20 cellular contexts compared by ENCODE assay signal in genomic region chr11:123272565-123272964, GRCh38.
DNase-seq lines count a peak whose midpoint lies in the region; ATAC-seq and TF ChIP-seq lines count a peak whose summit lies in the region.
"Had no signal": no experiment of that assay in that cellular context is flagged by ENCODE, and none has a peak within 500 bp of the region (broad histone marks: within the 10 kb centered on the region; RNA-seq: fewer than 3 reads in every experiment).

No MANE protein-coding gene starts in this region.

- H4K20me1 ChIP-seq in mammary epithelial cell (ENCODE audit: insufficient read depth, low read length), result no peaks in the 10 kb centered on the region

- in situ Hi-C loops in mammary epithelial cell (cut with MboI; ENCODE audit: low sequenced_read_pairs in 2 of 2), result no loop called here

- H3K4me2 ChIP-seq in mammary epithelial cell (ENCODE audit: insufficient read depth, low read depth, low read length), result peak overlapping the region; percentile 22

- no peaks in the 10 kb centered on the region for H3K36me3 Mint-ChIP-seq in nephron progenitor cell (ENCODE audit: low read depth)

- H3K36me3 ChIP-seq in HEK293 (ENCODE audit: control insufficient read depth in 2 of 2, insufficient read depth in 1 of 2, low read length in 2 of 2) (no peaks in the 10 kb centered on the region), mammary epithelial cell (ENCODE audit: insufficient read depth, low read length) (no peaks in the 10 kb centered on the region), left lung (no peaks in the 10 kb centered on the region), esophagus squamous epithelium (no peaks in the 10 kb centered on the region)
- H3K36me3 ChIP-seq: SJSA1 had no signal

- H3K4me3 ChIP-seq in HEK293 (ENCODE audit: low read depth, low read length) (no peak overlapping the region), mammary epithelial cell (replicated peaks in 1 of 3; ENCODE audit: insufficient read depth in 1 of 3, low read depth in 2 of 3, low read length in 3 of 3) (no peak overlapping the region), left lung (no peak overlapping the region), esophagus squamous epithelium (no peak overlapping the region)
- H3K4me3 ChIP-seq: GM12878, SJSA1 had no signal

- 0% methylated on average over 2 of the region's 2 CpGs for WGBS in mammary epithelial cell (ENCODE audit: low coverage, missing lambda C conversion rate)
- 50 to 54% methylated on average over 2 of the region's 2 CpGs for WGBS in esophagus squamous epithelium, 2 donors

- peaks cover 1% of the 10 kb centered on the region for H3K27me3 ChIP-seq in mammary epithelial cell (ENCODE audit: insufficient read depth, low read length)
- no peaks in the 10 kb centered on the region for H3K27me3 ChIP-seq in left lung
- peaks cover 0 to 28% (median 0%) of the 10 kb centered on the region in 4 donors for H3K27me3 ChIP-seq in esophagus squamous epithelium
- H3K27me3 ChIP-seq: SJSA1 had no signal

- no peak overlapping the region for H3K4me3 Mint-ChIP-seq in nephron progenitor cell
- H3K4me3 Mint-ChIP-seq: T-helper 17 cell had no signal

- no peak overlapping the region for H3K27ac Mint-ChIP-seq in nephron progenitor cell
- H3K27ac Mint-ChIP-seq: T-helper 17 cell had no signal

- peak; percentile 32 for ATAC-seq in left lung
- ATAC-seq: GM12878, T-helper 17 cell had no signal

- peak overlapping the region; percentile 65 for H2AFZ ChIP-seq in mammary epithelial cell (ENCODE audit: low read depth, low read length)

- no peak overlapping the region for H3K9ac ChIP-seq in mammary epithelial cell (ENCODE audit: insufficient read depth, low read length)

- intact Hi-C loops in mammary epithelial cell (cut with micrococcal nuclease), result no loop called here
- intact Hi-C loops in left lung (cut with DNase I), result no loop called here
- intact Hi-C loops in esophagus squamous epithelium (cut with DNase I), result no loop called here

- H3K4me1 Mint-ChIP-seq in nephron progenitor cell, result peaks cover 9% of the 10 kb centered on the region

- dilution Hi-C loops in mammary epithelial cell (cut with HindIII; ENCODE audit: low sequenced_read_pairs), result no loop called here

- BruUV-seq in mammary epithelial cell (replicated peaks; lab: Mats Ljungman, UMichigan), result no TSS peak

- H3K9me3 Mint-ChIP-seq in nephron progenitor cell, result no peaks in the 10 kb centered on the region

- TF ChIP-seq CTCF in HEK293 (tag by site-specific recombination; IDR thresholded peaks at IDR 0.05), result no peak
- no peak for TF ChIP-seq CTCF in mammary epithelial cell (conservative IDR thresholded peaks at IDR 0.05 in 1 of 2, IDR thresholded peaks at IDR 0.05 in 1 of 2; ENCODE audit: extremely low read depth in 1 of 2, insufficient read depth in 1 of 2, low read depth in 1 of 2, low read length in 2 of 2)
- TF ChIP-seq CTCF in left lung (IDR thresholded peaks at IDR 0.05), result no peak
- no peak for TF ChIP-seq CTCF in nephron progenitor cell (IDR thresholded peaks at IDR 0.05)
- TF ChIP-seq CTCF in esophagus squamous epithelium (IDR thresholded peaks at IDR 0.05), result no peak

- peaks cover 12% of the 10 kb centered on the region for H3K27me3 Mint-ChIP-seq in nephron progenitor cell (ENCODE audit: low read depth, poor library complexity)

- TF ChIP-seq POLR2A in esophagus squamous epithelium (IDR thresholded peaks at IDR 0.05), result no peak

- H3K9me3 ChIP-seq in HEK293 (ENCODE audit: control insufficient read depth, insufficient read depth, low read depth, low read length) (no peaks in the 10 kb centered on the region), mammary epithelial cell (replicated peaks; ENCODE audit: insufficient read depth, low read length) (no peaks in the 10 kb centered on the region), left lung (no peaks in the 10 kb centered on the region), esophagus squamous epithelium (no peaks in the 10 kb centered on the region)
- H3K9me3 ChIP-seq: SJSA1 had no signal

- no peaks in the 10 kb centered on the region for H3K79me2 ChIP-seq in mammary epithelial cell (ENCODE audit: insufficient read depth, low read length)

- no peaks in the 10 kb centered on the region for H3K4me1 ChIP-seq in HEK293 (ENCODE audit: control insufficient read depth, insufficient read depth, low read length)
- peaks cover 8% of the 10 kb centered on the region for H3K4me1 ChIP-seq in mammary epithelial cell (ENCODE audit: insufficient read depth, low read length)
- no peaks in the 10 kb centered on the region for H3K4me1 ChIP-seq in left lung
- H3K4me1 ChIP-seq in esophagus squamous epithelium, result no peaks in the 10 kb centered on the region
- H3K4me1 ChIP-seq: SJSA1 had no signal

- H3K27ac ChIP-seq in HEK293 (ENCODE audit: extremely low read depth, low read depth, low read length) (no peak overlapping the region), mammary epithelial cell (ENCODE audit: insufficient read depth, low read depth, low read length) (no peak overlapping the region), left lung (no peak overlapping the region), esophagus squamous epithelium (no peak overlapping the region)
- H3K27ac ChIP-seq: C4-2B, SJSA1 had no signal

- DNase-seq in NCI-H1105 treated with DMSO at 0.1 percent for 48 hours (lab: John Stamatoyannopoulos, UW), result peak; percentile 41
- peak; percentile 75 for DNase-seq in mammary epithelial cell
- DNase-seq in left lung, result no peak
- DNase-seq in dedifferentiated amniotic fluid mesenchymal stem cell (ENCODE audit: extremely low spot score), result no peak
- no peak for DNase-seq in DMS153 treated with DMSO at 0.1 percent for 48 hours (lab: John Stamatoyannopoulos, UW; ENCODE audit: unreplicated experiment)
- no peak for DNase-seq in nephron progenitor cell
- no peak for DNase-seq in esophagus squamous epithelium (lab: John Stamatoyannopoulos, UW)
- DNase-seq: ACHN, AML-193, KG1, NCI-H1048, NCI-H146, NCI-H2029 treated with DMSO at 0.1 percent for 48 hours, NCI-H510A treated with DMSO at 0.1 percent for 48 hours, NCI-H774, T-helper 17 cell had no signal

- POLR2A ChIA-PET in HEK293 (lab: Yijun Ruan, JAX), result no interaction called here

- CTCF ChIA-PET in HEK293 (lab: Yijun Ruan, JAX) (interaction anchor here (0.6 to 3.8 kb wide), 2 partner anchors 12 to 28 kb away, joined by 3 to 23 read pairs; no protein-coding TSS in a partner anchor), mammary epithelial cell (lab: Charles Lee; ENCODE audit: low non-redundant PET) (interaction anchor here (0.6 to 0.7 kb wide), 3 partner anchors 11 to 206 kb away, joined by 3 to 13 read pairs (median 4); no protein-coding TSS in a partner anchor)

TF ChIP-seq in HEK293, 187 proteins besides CTCF, POLR2A, EP300 and RAD21:
- TF ChIP-seq BCL6B (tag by site-specific recombination; IDR thresholded peaks at IDR 0.05) (no peak), ZNF112 (tag by site-specific recombination; IDR thresholded peaks at IDR 0.05) (no peak), ZNF830 (tag by site-specific recombination; IDR thresholded peaks at IDR 0.05; ENCODE audit: low read depth) (no peak), ZNF76 (tag by site-specific recombination; IDR thresholded peaks at IDR 0.05; ENCODE audit: borderline replicate concordance, low read depth) (no peak), ZNF138 (tag by site-specific recombination; IDR thresholded peaks at IDR 0.05; ENCODE audit: borderline replicate concordance) (no peak), ZNF692 (tag by site-specific recombination; IDR thresholded peaks at IDR 0.05) (no peak), ZBTB20 (tag by site-specific recombination; IDR thresholded peaks at IDR 0.05) (0 out of 2 replicates have a peak, but pooled peaks have one; percentile 13), ZNF37A (tag by site-specific recombination; IDR thresholded peaks at IDR 0.05) (no peak)

Comparison
In these comparisons a context has a peak if more than half of its experiments do, and no peak if none do; other contexts are left out.
1. DNase-seq: peak in NCI-H1105 treated with DMSO at 0.1 percent for 48 hours (single experiment) and mammary epithelial cell (single experiment); none in left lung (0 of 2), dedifferentiated amniotic fluid mesenchymal stem cell (single experiment), DMS153 treated with DMSO at 0.1 percent for 48 hours (single experiment), nephron progenitor cell (single experiment) and esophagus squamous epithelium (single experiment).